Comparison of ENCODE assay signal across 19 cellular contexts in the genomic region with DNA sequence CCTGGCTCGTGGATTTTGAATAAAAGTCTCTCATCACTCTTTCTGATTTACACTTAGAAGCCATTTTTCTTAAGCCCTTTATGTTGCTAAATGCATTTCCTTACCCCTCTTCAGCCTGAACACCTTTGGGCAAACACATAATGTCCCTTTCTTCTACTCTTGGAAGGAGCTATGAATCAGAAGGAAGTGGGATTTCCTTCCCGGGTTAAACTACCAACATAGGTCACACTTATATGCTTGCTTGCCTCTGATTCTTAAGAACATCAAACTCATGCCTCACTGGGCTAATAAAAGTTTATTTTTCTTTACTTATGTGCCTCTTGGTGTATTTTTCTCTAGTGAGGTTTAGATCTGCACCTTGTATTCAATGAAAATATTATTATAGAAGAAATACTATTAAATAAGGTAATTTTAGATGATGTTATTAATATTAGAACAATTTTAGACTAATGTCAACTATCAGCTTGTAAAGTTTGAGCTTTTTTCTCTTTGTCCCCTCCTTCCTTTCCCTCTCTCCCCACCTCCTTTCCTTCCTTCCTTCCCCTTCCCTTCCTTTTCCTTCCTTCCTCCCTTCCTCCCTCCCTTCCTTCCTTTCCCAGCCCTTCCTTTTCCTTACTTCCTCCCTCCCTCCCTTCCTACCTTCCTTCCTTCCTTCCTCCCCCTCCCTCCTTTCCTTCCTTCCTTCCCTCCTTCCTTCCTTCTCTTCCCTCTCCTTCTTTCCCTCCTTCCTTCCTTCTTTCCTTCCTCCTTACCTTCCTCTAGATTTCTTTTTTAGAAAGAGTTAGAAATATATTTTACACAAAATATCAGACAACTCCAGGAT.
A peak's percentile ranks its signal among the peaks of the same experiment; 100 is the strongest.
DNase-seq lines count a peak whose midpoint lies in the region; ATAC-seq and TF ChIP-seq lines count a peak whose summit lies in the region.
"Had no signal": no experiment of that assay in that cellular context is flagged by ENCODE, and none has a peak within 500 bp of the region (broad histone marks: within the 10 kb centered on the region; RNA-seq: fewer than 3 reads in every experiment).

No MANE protein-coding gene starts in this region.

- in situ Hi-C loops in mammary epithelial cell (cut with MboI; ENCODE audit: low sequenced_read_pairs in 2 of 2), result no loop called here

- no peak overlapping the region for H3K4me3 ChIP-seq in HEK293 (ENCODE audit: low read depth, low read length)
- H3K4me3 ChIP-seq in mammary epithelial cell (replicated peaks in 1 of 3; ENCODE audit: insufficient read depth in 1 of 3, low read depth in 2 of 3, low read length in 3 of 3), result no peak overlapping the region
- no peak overlapping the region for H3K4me3 ChIP-seq in lower lobe of right lung
- H3K4me3 ChIP-seq: BLaER1, SJCRH30 had no signal

- BruUV-seq in mammary epithelial cell (replicated peaks; lab: Mats Ljungman, UMichigan), result no TSS peak

- H3K4me2 ChIP-seq in mammary epithelial cell (ENCODE audit: insufficient read depth, low read depth, low read length), result no peak overlapping the region
- H3K4me2 ChIP-seq: BLaER1 had no signal

- TF ChIP-seq POLR2A in GM18505 (IDR thresholded peaks at IDR 0.05; ENCODE audit: borderline replicate concordance, extremely low read depth, insufficient read depth, insufficient read length), result no peak

- dilution Hi-C loops in mammary epithelial cell (cut with HindIII; ENCODE audit: low sequenced_read_pairs), result no loop called here

- CTCF ChIA-PET in HEK293 (lab: Yijun Ruan, JAX), result interaction anchor here (0.6 to 0.9 kb wide), 4 partner anchors 77 to 281 kb away, joined by 3 read pairs; no protein-coding TSS in a partner anchor
- CTCF ChIA-PET in mammary epithelial cell (lab: Charles Lee; ENCODE audit: low non-redundant PET), result no interaction called here

- ATAC-seq in omental fat pad (ENCODE audit: low FRiP score) (no peak), lower lobe of right lung (no peak), GM18505 (IDR thresholded peaks at IDR 0.05; ENCODE audit: unreplicated experiment) (no peak)
- ATAC-seq: CD8-positive, alpha-beta T cell had no signal

- H3K9ac ChIP-seq in mammary epithelial cell (ENCODE audit: insufficient read depth, low read length), result no peak overlapping the region
- H3K9ac ChIP-seq: BLaER1 had no signal

- H2AFZ ChIP-seq in mammary epithelial cell (ENCODE audit: low read depth, low read length), result no peak overlapping the region

- no peak overlapping the region for H3K27ac ChIP-seq in HEK293 (ENCODE audit: extremely low read depth, low read depth, low read length)
- H3K27ac ChIP-seq in mammary epithelial cell (ENCODE audit: insufficient read depth, low read depth, low read length), result no peak overlapping the region
- no peak overlapping the region for H3K27ac ChIP-seq in lower lobe of right lung
- H3K27ac ChIP-seq: BLaER1, RWPE1, SJCRH30 had no signal

- H4K20me1 ChIP-seq in mammary epithelial cell (ENCODE audit: insufficient read depth, low read length), result no peaks in the 10 kb centered on the region
- H4K20me1 ChIP-seq: BLaER1 had no signal

- 54% methylated on average over 2 of the region's 2 CpGs for WGBS in mammary epithelial cell (ENCODE audit: low coverage, missing lambda C conversion rate)

- no peaks in the 10 kb centered on the region for H3K27me3 ChIP-seq in mammary epithelial cell (ENCODE audit: insufficient read depth, low read length)
- H3K27me3 ChIP-seq in lower lobe of right lung (ENCODE audit: low read depth), result no peaks in the 10 kb centered on the region
- H3K27me3 ChIP-seq: BLaER1 had no signal

- H3K36me3 ChIP-seq in HEK293 (ENCODE audit: control insufficient read depth in 2 of 2, insufficient read depth in 1 of 2, low read length in 2 of 2), result no peaks in the 10 kb centered on the region
- no peaks in the 10 kb centered on the region for H3K36me3 ChIP-seq in mammary epithelial cell (ENCODE audit: insufficient read depth, low read length)
- H3K36me3 ChIP-seq in lower lobe of right lung, result no peaks in the 10 kb centered on the region
- H3K36me3 ChIP-seq: BLaER1, SJCRH30 had no signal

- H3K4me1 ChIP-seq in HEK293 (ENCODE audit: control insufficient read depth, insufficient read depth, low read length) (peaks cover 10% of the 10 kb centered on the region), mammary epithelial cell (ENCODE audit: insufficient read depth, low read length) (no peaks in the 10 kb centered on the region), lower lobe of right lung (no peaks in the 10 kb centered on the region)
- H3K4me1 ChIP-seq: BLaER1, SJCRH30 had no signal

- TF ChIP-seq CTCF in HEK293 (tag by site-specific recombination; IDR thresholded peaks at IDR 0.05) (no peak), mammary epithelial cell (conservative IDR thresholded peaks at IDR 0.05 in 1 of 2, IDR thresholded peaks at IDR 0.05 in 1 of 2; ENCODE audit: extremely low read depth in 1 of 2, insufficient read depth in 1 of 2, low read depth in 1 of 2, low read length in 2 of 2) (no peak), omental fat pad (IDR thresholded peaks at IDR 0.05) (no peak), lower lobe of right lung (IDR thresholded peaks at IDR 0.05) (no peak)

- H3K9me3 ChIP-seq in HEK293 (ENCODE audit: control insufficient read depth, insufficient read depth, low read depth, low read length), result no peaks in the 10 kb centered on the region
- H3K9me3 ChIP-seq in mammary epithelial cell (replicated peaks; ENCODE audit: insufficient read depth, low read length), result peaks cover 2% of the 10 kb centered on the region
- no peaks in the 10 kb centered on the region for H3K9me3 ChIP-seq in lower lobe of right lung
- H3K9me3 ChIP-seq: BLaER1, SJCRH30 had no signal

- no peaks in the 10 kb centered on the region for H3K79me2 ChIP-seq in mammary epithelial cell (ENCODE audit: insufficient read depth, low read length)

- intact Hi-C loops in mammary epithelial cell (cut with micrococcal nuclease), result no loop called here
- intact Hi-C loops in lower lobe of right lung (cut with DNase I), result no loop called here

- DNase-seq in A172 (ENCODE audit: low spot score) (peak; percentile 22), mammary epithelial cell (peak; percentile 20), kidney tubule cell (ENCODE audit: low spot score) (peak; percentile 79), omental fat pad (ENCODE audit: low spot score) (no peak), lower lobe of right lung (no peak)
- DNase-seq: Calu3; CD8-positive, alpha-beta T cell; KG1; NCI-H1417; NCI-H187 treated with DMSO at 0.1 percent for 48 hours; NCI-H2227 treated with DMSO at 0.1 percent for 48 hours; NCI-H510A treated with DMSO at 0.1 percent for 48 hours; NCI-H82; OCI-M1; SJCRH30 had no signal

- POLR2A ChIA-PET in HEK293 (lab: Yijun Ruan, JAX), result no interaction called here

TF ChIP-seq in HEK293, 187 proteins besides CTCF, POLR2A, EP300 and RAD21:
- TF ChIP-seq ZFP69B (tag by site-specific recombination; IDR thresholded peaks at IDR 0.05) (no peak), TRIM28 (IDR thresholded peaks at IDR 0.05; ENCODE audit: borderline replicate concordance, low read length) (no peak), ZBTB21 (tag by site-specific recombination; IDR thresholded peaks at IDR 0.05) (no peak), MEIS1 (CRISPR knock-in tag; IDR thresholded peaks at IDR 0.05; ENCODE audit: borderline replicate concordance) (no peak), ZNF366 (tag by site-specific recombination; conservative IDR thresholded peaks at IDR 0.05) (peak; percentile 83), ZNF211 (tag by site-specific recombination; IDR thresholded peaks at IDR 0.05; ENCODE audit: low read depth) (0 out of 2 replicates have a peak, but pooled peaks have one; percentile 17), ZNF514 (tag by site-specific recombination; IDR thresholded peaks at IDR 0.05) (no peak), ZNF184 (tag by site-specific recombination; IDR thresholded peaks at IDR 0.05) (no peak), ZNF223 (tag by site-specific recombination; IDR thresholded peaks at IDR 0.05) (no peak), ZNF544 (tag by site-specific recombination; IDR thresholded peaks at IDR 0.05) (0 out of 2 replicates have a peak, but pooled peaks have one; percentile 19)
- TF ChIP-seq, protein P1, sequence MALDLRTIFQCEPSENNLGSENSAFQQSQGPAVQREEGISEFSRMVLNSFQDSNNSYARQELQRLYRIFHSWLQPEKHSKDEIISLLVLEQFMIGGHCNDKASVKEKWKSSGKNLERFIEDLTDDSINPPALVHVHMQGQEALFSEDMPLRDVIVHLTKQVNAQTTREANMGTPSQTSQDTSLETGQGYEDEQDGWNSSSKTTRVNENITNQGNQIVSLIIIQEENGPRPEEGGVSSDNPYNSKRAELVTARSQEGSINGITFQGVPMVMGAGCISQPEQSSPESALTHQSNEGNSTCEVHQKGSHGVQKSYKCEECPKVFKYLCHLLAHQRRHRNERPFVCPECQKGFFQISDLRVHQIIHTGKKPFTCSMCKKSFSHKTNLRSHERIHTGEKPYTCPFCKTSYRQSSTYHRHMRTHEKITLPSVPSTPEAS (tag by site-specific recombination; IDR thresholded peaks at IDR 0.05), result no peak

Comparison
In these comparisons a context has a peak if more than half of its experiments do, and no peak if none do; other contexts are left out.
1. DNase-seq: peak in A172 (single experiment), mammary epithelial cell (single experiment) and kidney tubule cell (single experiment); none in omental fat pad (single experiment) and lower lobe of right lung (single experiment).